21 cellular contexts compared by ENCODE assay signal in the genomic region with DNA sequence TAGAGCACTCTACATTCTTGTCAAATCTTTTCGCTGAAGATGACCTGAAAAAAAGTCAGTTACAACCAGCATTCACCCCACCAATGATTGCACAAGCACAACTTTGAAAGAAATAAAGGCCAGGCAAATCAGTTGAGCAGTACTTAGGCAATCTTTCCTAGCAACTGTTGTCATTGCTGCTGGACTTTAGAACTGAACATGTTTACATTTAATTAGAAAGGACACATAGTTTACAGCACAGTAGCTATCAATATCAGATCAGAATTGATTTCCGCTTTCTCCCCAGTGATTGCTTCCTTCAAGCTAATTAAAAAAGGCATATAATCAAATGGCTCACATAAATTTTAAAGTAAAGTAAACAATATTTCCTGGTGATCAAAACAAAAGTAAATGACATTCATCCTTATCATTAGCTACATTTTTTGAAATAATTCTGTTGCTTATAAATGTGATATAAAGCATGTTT.
DNase-seq lines count a peak whose midpoint lies in the region; ATAC-seq and TF ChIP-seq lines count a peak whose summit lies in the region.
"Had no signal": no experiment of that assay in that cellular context is flagged by ENCODE, and none has a peak within 500 bp of the region (broad histone marks: within the 10 kb centered on the region; RNA-seq: fewer than 3 reads in every experiment).

No MANE protein-coding gene starts in this region.

- H3K27ac Mint-ChIP-seq in progenitor cell of endocrine pancreas: peak overlapping the region; percentile 88
- H3K27ac Mint-ChIP-seq: activated CD4-positive, alpha-beta T cell treated with anti-CD3 and anti-CD28 coated beads for 36 hours; activated naive CD8-positive, alpha-beta T cell; CD8-positive, alpha-beta memory T cell; dendritic cell treated with granulocyte-macrophage colony-stimulating factor and Interleukin-4, amounts not matched to agents 40 ng/mL and 50 ng/mL, for 4 days had no signal

- H3K4me3 Mint-ChIP-seq in progenitor cell of endocrine pancreas (ENCODE audit: low read depth): peak overlapping the region; percentile 48
- H3K4me3 Mint-ChIP-seq: activated CD4-positive, alpha-beta T cell treated with anti-CD3 and anti-CD28 coated beads for 36 hours; activated naive CD8-positive, alpha-beta T cell; CD8-positive, alpha-beta memory T cell; dendritic cell treated with granulocyte-macrophage colony-stimulating factor and Interleukin-4, amounts not matched to agents 40 ng/mL and 50 ng/mL, for 4 days had no signal

- H3K27me3 Mint-ChIP-seq in progenitor cell of endocrine pancreas: no peaks in the 10 kb centered on the region
- H3K27me3 Mint-ChIP-seq: activated CD4-positive, alpha-beta T cell treated with anti-CD3 and anti-CD28 coated beads for 36 hours; activated naive CD8-positive, alpha-beta T cell; CD8-positive, alpha-beta memory T cell; dendritic cell treated with granulocyte-macrophage colony-stimulating factor and Interleukin-4, amounts not matched to agents 40 ng/mL and 50 ng/mL, for 4 days had no signal

- peaks cover 33% of the 10 kb centered on the region for H3K36me3 Mint-ChIP-seq in progenitor cell of endocrine pancreas (ENCODE audit: insufficient read depth)
- H3K36me3 Mint-ChIP-seq: activated naive CD8-positive, alpha-beta T cell; CD8-positive, alpha-beta memory T cell had no signal

- H3K4me3 ChIP-seq in fibroblast of villous mesenchyme (ENCODE audit: low read depth, low read length): no peak overlapping the region
- H3K4me3 ChIP-seq: right atrium auricular region, suprapubic skin had no signal

- H3K27ac ChIP-seq in VCaP: peak overlapping the region; percentile 78
- H3K27ac ChIP-seq: brain microvascular endothelial cell, right atrium auricular region, suprapubic skin had no signal

- TF ChIP-seq CTCF in VCaP (conservative IDR thresholded peaks at IDR 0.05): no peak
- no peak for TF ChIP-seq CTCF in fibroblast of villous mesenchyme (IDR thresholded peaks at IDR 0.05; ENCODE audit: insufficient read depth, low read depth, low read length)
- TF ChIP-seq CTCF in progenitor cell of endocrine pancreas (IDR thresholded peaks at IDR 0.05; ENCODE audit: unreplicated experiment): no peak

- ATAC-seq in activated CD4-positive, CD25-positive, alpha-beta regulatory T cell treated with anti-CD3 and anti-CD28 coated beads, Interleukin-2, amount 50 U/mL, for 24 hours: no peak
- ATAC-seq: activated CD4-positive, alpha-beta T cell treated with anti-CD3 and anti-CD28 coated beads for 36 hours had no signal

- DNase-seq in HuH-7.5 (ENCODE audit: low spot score): peak; percentile 11
- DNase-seq in fibroblast of villous mesenchyme (ENCODE audit: low read depth): peak; percentile 14
- no peak for DNase-seq in progenitor cell of endocrine pancreas (ENCODE audit: low spot score, unreplicated experiment)
- no peak for DNase-seq in midbrain (lab: John Stamatoyannopoulos, UW)
- DNase-seq in activated T-cell treated with anti-CD3 and anti-CD28 coated beads, Interleukin-2, amount 50 U/mL, for 48 hours: no peak
- DNase-seq: activated CD4-positive, alpha-beta T cell treated with anti-CD3 and anti-CD28 coated beads for 36 hours; brain microvascular endothelial cell; CD8-positive, alpha-beta memory T cell; EL; glutamatergic neuron; NCI-H1694; NCI-H226; occipital lobe; stimulated activated CD4-positive, alpha-beta T cell treated with anti-CD3 and anti-CD28 coated beads, Interleukin-15, amount 100 ng/mL, for 24 hours; SW 1271 had no signal

- peaks cover 35% of the 10 kb centered on the region for H3K9me3 Mint-ChIP-seq in progenitor cell of endocrine pancreas (ENCODE audit: low read depth)

- H3K4me1 Mint-ChIP-seq in progenitor cell of endocrine pancreas (ENCODE audit: low read depth): peaks cover 27% of the 10 kb centered on the region
- H3K4me1 Mint-ChIP-seq: activated CD4-positive, alpha-beta T cell treated with anti-CD3 and anti-CD28 coated beads for 36 hours; CD8-positive, alpha-beta memory T cell had no signal

Comparison
In these comparisons a context has a peak if more than half of its experiments do, and no peak if none do; other contexts are left out.
1. DNase-seq: peak in HuH-7.5 (single experiment) and fibroblast of villous mesenchyme (single experiment); none in progenitor cell of endocrine pancreas (single experiment), midbrain (single experiment) and activated T-cell treated with anti-CD3 and anti-CD28 coated beads, Interleukin-2, amount 50 U/mL, for 48 hours (0 of 2).